13 cellular contexts compared by ENCODE assay signal in the genomic region with DNA sequence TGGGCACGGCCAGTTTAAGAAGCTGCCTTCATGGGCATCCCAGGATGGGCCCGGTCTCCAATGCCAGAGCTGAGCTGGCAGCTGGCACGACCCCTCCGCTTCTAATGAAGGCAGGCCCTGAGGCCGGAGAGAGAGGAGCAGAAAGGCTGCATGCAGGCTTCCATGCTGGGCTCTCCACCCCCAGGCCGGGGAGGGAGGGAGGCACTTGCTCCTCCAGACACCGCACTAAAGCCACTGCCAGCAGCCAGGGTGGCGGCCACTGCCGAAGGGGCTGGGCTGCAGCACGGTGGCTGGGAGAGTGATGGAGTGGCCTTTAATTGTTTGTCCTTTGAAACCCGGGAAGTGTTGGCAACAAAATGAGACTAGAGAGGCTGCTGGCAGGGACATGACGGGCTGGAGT.
DNase-seq lines count a peak whose midpoint lies in the region; ATAC-seq and TF ChIP-seq lines count a peak whose summit lies in the region.
"Had no signal": no experiment of that assay in that cellular context is flagged by ENCODE, and none has a peak within 500 bp of the region (broad histone marks: within the 10 kb centered on the region; RNA-seq: fewer than 3 reads in every experiment).

No MANE protein-coding gene starts in this region.

- DNase-seq in DMS153 treated with DMSO at 0.1 percent for 48 hours (lab: John Stamatoyannopoulos, UW; ENCODE audit: unreplicated experiment) (peak; percentile 91), NCI-H187 treated with DMSO at 0.1 percent for 48 hours (lab: John Stamatoyannopoulos, UW) (peak; percentile 72), NCI-H774 (lab: John Stamatoyannopoulos, UW) (peak; percentile 50), left lung (peak in 1 of 2 donors; percentile 42), RPMI8226 (no peak), foreskin fibroblast (no peak), NCI-H1694 (lab: John Stamatoyannopoulos, UW) (no peak)
- DNase-seq: activated B cell treated with CpG ODN at 0.5 μM for 24 hours; adrenal gland; stimulated activated CD4-positive, alpha-beta T cell treated with anti-CD3 and anti-CD28 coated beads, Interleukin-4, amount 100 ng/mL, for 24 hours had no signal

- intact Hi-C loops in left lung (cut with DNase I), result no loop called here

- no peak for TF ChIP-seq CTCF in left lung (IDR thresholded peaks at IDR 0.05)
- no peak for TF ChIP-seq CTCF in foreskin fibroblast (IDR thresholded peaks at IDR 0.05; ENCODE audit: low read depth, low read length)

- H3K27ac ChIP-seq in left lung, result no peak overlapping the region
- H3K27ac ChIP-seq: adrenal gland, SJSA1 had no signal

- no peaks in the 10 kb centered on the region for H3K27me3 ChIP-seq in left lung
- H3K27me3 ChIP-seq: adrenal gland had no signal

- H3K36me3 ChIP-seq in left lung, result no peaks in the 10 kb centered on the region
- H3K36me3 ChIP-seq: adrenal gland, SJSA1 had no signal

- H3K9me3 ChIP-seq in left lung, result no peaks in the 10 kb centered on the region
- H3K9me3 ChIP-seq: adrenal gland, SJSA1 had no signal

- no peak overlapping the region for H3K4me3 ChIP-seq in left lung
- H3K4me3 ChIP-seq in foreskin fibroblast (ENCODE audit: low read depth in 1 of 2, low read length in 2 of 2), result no peak overlapping the region
- H3K4me3 ChIP-seq: adrenal gland, GM12878, SJSA1 had no signal

- ATAC-seq in left lung (peak; percentile 92), GM18858 (IDR thresholded peaks at IDR 0.05; ENCODE audit: unreplicated experiment) (no peak)
- ATAC-seq: GM12878 had no signal

- H3K4me1 ChIP-seq in left lung, result no peaks in the 10 kb centered on the region
- H3K4me1 ChIP-seq: adrenal gland, SJSA1 had no signal

Comparison
In these comparisons a context has a peak if more than half of its experiments do, and no peak if none do; other contexts are left out.
1. DNase-seq: peak in DMS153 treated with DMSO at 0.1 percent for 48 hours (single experiment), NCI-H187 treated with DMSO at 0.1 percent for 48 hours (single experiment) and NCI-H774 (single experiment); none in RPMI8226 (single experiment), foreskin fibroblast (0 of 2) and NCI-H1694 (single experiment).